ENCODE assay signal across 16 cellular contexts in the genomic region with DNA sequence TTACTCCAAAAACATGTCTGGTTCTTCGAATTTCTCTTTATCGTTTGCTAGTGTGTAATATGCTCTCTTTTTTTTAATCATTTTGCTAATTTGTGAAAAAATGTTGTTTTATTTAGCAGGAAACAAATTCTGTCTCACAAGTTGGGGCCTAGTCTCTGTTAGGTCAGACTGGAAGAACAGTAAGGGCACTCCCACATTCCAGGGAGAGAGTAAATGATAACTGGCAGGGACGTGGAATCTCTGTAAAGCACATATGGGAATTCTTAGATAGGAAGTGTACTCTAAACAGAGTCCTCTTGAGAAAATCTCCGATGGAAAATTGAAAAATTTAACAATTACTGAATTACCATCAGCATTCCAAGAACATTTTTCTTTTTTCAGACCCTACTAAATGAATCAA. TPM values are rescaled to one million over a fixed set of nuclear protein-coding genes. Genes with fewer than 3 reads are reported as not detected.
"Had no signal": no experiment of that assay in that cellular context is flagged by ENCODE, and none has a peak within 500 bp of the region (broad histone marks: within the 10 kb centered on the region; RNA-seq: fewer than 3 reads in every experiment).

No MANE protein-coding gene starts in this region.

- H3K27me3 ChIP-seq: right lobe of liver, suprapubic skin, upper lobe of left lung had no signal

- FAIRE-seq: colon, endothelial cell of umbilical vein had no signal

- H3K4me1 ChIP-seq: prostate gland, right lobe of liver, suprapubic skin, upper lobe of left lung had no signal

- H3K9me3 ChIP-seq: prostate gland, right lobe of liver, suprapubic skin, upper lobe of left lung had no signal

- H3K36me3 ChIP-seq: prostate gland, right lobe of liver, suprapubic skin, upper lobe of left lung had no signal

- DNase-seq: activated effector memory CD4-positive, alpha-beta T cell treated with Interleukin-2 at 50 U/mL for 16 hours; activated T-cell treated with anti-CD3 and anti-CD28 coated beads, Interleukin-2, amount 50 U/mL, for 24 hours; anterior cingulate cortex; mammary epithelial cell; occipital lobe; right lobe of liver; stimulated activated CD4-positive, alpha-beta T cell treated with anti-CD3 and anti-CD28 coated beads, Interleukin-4, amount 100 ng/mL, for 1 hour; stimulated activated CD8-positive, alpha-beta memory T cell treated with anti-CD3 and anti-CD28 coated beads, Interleukin-4, amount 100 ng/mL, for 48 hours; stimulated activated naive CD8-positive, alpha-beta T cell treated with anti-CD3 and anti-CD28 coated beads, Interleukin-15, Interleukin-2, amounts not matched to agents 100 U/mL and 50 U/mL, for 24 hours; upper lobe of left lung had no signal

- H3K27ac ChIP-seq: prostate gland, right lobe of liver, suprapubic skin, upper lobe of left lung had no signal

- H3K4me3 ChIP-seq: prostate gland, right lobe of liver, suprapubic skin, upper lobe of left lung had no signal

RNA-seq across cellular contexts. Expression of a gene that starts 38.8 kb away (rescaled TPM):
- total RNA-seq: endothelial cell of umbilical vein; right lobe of liver; T-helper 2 cell treated with Interferon-gamma antibody and Interleukin-4, amounts not matched to agents 100 ng/mL and 5 ng/mL, for 36 hours had no signal
- polyA plus RNA-seq: endothelial cell of umbilical vein, fibroblast of lung, mammary epithelial cell had no signal
